In genomic region chr17:81831957-81832607, GRCh38 we compare ENCODE assay signal across 1 cellular context.
TF ChIP-seq lines count a peak whose summit lies in the region.

No MANE protein-coding gene starts in this region.

TF ChIP-seq in A549, 52 proteins besides CTCF, POLR2A, EP300 and RAD21 (continued from another document):
- TF ChIP-seq BCL3 (IDR thresholded peaks at IDR 0.05) (no peak), TFCP2L1 (CRISPR knock-in tag; IDR thresholded peaks at IDR 0.05) (no peak), HDAC2 (IDR thresholded peaks at IDR 0.05) (no peak), ZFP36 (IDR thresholded peaks at IDR 0.05; ENCODE audit: borderline replicate concordance, partially characterized antibody) (no peak), POLR2AphosphoS2 (conservative IDR thresholded peaks at IDR 0.05; ENCODE audit: low read length) (no peak), CBX2 (IDR thresholded peaks at IDR 0.05; ENCODE audit: borderline replicate concordance, low read depth) (no peak), KDM5A (IDR thresholded peaks at IDR 0.05) (no peak)
